1 cellular context compared by ENCODE assay signal in the genomic region with DNA sequence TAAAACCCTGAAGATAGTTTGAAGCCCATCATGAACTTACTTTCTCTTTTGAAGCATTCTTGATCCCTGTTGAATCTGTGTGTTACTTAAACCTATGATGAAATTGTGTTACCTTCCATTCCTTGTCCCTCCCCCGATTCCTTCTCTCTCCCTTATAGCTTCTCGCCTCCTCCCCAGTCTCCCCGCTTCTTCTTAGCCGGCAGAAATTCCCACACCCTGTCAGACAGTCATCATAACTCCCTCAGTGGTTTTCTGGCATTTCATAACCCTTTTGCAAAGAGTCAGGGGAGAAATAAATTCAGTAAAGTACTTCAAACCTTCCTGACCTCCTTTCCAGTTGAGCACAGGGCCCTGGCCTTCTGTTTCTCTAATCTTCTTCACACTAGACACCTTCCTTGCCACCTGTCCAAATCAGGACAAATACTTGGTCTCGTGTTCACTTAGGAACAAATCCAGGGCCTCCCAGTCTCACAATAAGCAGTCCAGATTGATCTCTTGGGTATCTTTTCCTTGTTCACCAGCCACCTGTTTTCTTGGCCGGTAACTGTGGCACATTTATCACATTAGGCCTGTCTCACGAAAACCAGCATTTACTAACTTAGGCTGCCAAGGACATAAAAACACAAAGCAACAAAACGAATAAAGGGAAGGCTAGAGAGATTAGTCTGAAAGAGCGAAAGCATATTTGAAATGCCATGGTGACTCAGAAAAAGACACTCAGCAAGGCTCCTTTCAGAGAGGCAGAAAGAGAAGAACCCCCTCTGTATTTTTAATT.
TF ChIP-seq lines count a peak whose summit lies in the region.

No MANE protein-coding gene starts in this region.

TF ChIP-seq in K562, 482 proteins besides CTCF, POLR2A, EP300 and RAD21 (continued from another document):
- TF ChIP-seq, protein P1, sequence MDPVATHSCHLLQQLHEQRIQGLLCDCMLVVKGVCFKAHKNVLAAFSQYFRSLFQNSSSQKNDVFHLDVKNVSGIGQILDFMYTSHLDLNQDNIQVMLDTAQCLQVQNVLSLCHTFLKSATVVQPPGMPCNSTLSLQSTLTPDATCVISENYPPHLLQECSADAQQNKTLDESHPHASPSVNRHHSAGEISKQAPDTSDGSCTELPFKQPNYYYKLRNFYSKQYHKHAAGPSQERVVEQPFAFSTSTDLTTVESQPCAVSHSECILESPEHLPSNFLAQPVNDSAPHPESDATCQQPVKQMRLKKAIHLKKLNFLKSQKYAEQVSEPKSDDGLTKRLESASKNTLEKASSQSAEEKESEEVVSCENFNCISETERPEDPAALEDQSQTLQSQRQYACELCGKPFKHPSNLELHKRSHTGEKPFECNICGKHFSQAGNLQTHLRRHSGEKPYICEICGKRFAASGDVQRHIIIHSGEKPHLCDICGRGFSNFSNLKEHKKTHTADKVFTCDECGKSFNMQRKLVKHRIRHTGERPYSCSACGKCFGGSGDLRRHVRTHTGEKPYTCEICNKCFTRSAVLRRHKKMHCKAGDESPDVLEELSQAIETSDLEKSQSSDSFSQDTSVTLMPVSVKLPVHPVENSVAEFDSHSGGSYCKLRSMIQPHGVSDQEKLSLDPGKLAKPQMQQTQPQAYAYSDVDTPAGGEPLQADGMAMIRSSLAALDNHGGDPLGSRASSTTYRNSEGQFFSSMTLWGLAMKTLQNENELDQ (CRISPR knock-in tag; IDR thresholded peaks at IDR 0.05; ENCODE audit: borderline replicate concordance): no peak
- TF ChIP-seq ZNF76 (CRISPR knock-in tag; IDR thresholded peaks at IDR 0.05; ENCODE audit: borderline replicate concordance) (no peak), TAL1 (IDR thresholded peaks at IDR 0.05) (no peak), ARID2 (IDR thresholded peaks at IDR 0.05) (no peak)
- TF ChIP-seq, protein P2, sequence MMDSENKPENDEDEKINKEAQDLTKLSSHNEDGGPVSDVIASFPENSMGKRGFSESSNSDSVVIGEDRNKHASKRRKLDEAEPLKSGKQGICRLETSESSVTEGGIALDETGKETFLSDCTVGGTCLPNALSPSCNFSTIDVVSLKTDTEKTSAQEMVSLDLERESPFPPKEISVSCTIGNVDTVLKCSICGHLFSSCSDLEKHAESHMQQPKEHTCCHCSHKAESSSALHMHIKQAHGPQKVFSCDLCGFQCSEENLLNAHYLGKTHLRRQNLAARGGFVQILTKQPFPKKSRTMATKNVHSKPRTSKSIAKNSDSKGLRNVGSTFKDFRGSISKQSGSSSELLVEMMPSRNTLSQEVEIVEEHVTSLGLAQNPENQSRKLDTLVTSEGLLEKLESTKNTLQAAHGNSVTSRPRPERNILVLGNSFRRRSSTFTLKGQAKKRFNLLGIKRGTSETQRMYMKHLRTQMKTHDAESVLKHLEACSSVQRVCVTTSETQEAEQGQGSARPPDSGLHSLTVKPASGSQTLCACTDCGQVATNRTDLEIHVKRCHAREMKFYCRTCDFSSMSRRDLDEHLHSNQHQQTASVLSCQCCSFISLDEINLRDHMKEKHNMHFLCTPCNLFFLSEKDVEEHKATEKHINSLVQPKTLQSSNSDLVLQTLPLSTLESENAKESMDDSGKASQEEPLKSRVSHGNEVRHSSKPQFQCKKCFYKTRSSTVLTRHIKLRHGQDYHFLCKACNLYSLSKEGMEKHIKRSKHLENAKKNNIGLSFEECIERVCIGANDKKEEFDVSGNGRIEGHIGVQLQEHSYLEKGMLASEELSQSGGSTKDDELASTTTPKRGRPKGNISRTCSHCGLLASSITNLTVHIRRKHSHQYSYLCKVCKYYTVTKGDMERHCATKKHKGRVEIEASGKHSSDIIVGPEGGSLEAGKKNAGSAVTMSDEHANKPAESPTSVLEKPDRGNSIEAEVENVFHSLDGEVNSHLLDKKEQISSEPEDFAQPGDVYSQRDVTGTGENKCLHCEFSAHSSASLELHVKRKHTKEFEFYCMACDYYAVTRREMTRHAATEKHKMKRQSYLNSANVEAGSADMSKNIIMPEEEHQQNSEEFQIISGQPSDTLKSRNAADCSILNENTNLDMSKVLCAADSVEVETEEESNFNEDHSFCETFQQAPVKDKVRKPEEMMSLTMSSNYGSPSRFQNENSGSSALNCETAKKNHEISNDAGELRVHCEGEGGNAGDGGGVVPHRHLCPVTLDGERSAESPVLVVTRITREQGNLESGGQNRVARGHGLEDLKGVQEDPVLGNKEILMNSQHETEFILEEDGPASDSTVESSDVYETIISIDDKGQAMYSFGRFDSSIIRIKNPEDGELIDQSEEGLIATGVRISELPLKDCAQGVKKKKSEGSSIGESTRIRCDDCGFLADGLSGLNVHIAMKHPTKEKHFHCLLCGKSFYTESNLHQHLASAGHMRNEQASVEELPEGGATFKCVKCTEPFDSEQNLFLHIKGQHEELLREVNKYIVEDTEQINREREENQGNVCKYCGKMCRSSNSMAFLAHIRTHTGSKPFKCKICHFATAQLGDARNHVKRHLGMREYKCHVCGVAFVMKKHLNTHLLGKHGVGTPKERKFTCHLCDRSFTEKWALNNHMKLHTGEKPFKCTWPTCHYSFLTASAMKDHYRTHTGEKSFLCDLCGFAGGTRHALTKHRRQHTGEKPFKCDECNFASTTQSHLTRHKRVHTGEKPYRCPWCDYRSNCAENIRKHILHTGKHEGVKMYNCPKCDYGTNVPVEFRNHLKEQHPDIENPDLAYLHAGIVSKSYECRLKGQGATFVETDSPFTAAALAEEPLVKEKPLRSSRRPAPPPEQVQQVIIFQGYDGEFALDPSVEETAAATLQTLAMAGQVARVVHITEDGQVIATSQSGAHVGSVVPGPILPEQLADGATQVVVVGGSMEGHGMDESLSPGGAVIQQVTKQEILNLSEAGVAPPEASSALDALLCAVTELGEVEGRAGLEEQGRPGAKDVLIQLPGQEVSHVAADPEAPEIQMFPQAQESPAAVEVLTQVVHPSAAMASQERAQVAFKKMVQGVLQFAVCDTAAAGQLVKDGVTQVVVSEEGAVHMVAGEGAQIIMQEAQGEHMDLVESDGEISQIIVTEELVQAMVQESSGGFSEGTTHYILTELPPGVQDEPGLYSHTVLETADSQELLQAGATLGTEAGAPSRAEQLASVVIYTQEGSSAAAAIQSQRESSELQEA (IDR thresholded peaks at IDR 0.05; ENCODE audit: low read depth): no peak
